In genomic region chr1:45340816-45341215, GRCh38 we compare ENCODE assay signal across 8 cellular contexts. TPM values are rescaled to one million over a fixed set of nuclear protein-coding genes. Genes with fewer than 3 reads are reported as not detected.
DNase-seq lines count a peak whose midpoint lies in the region; ATAC-seq and TF ChIP-seq lines count a peak whose summit lies in the region.

No MANE protein-coding gene starts in this region.

- no peaks in the 10 kb centered on the region for H3K27me3 ChIP-seq in muscle layer of duodenum (ENCODE audit: low read depth, low read length)

- H3K27me3 Mint-ChIP-seq in chondrocyte (ENCODE audit: low read depth) = no peaks in the 10 kb centered on the region

- peaks cover 39 to 40% of the 10 kb centered on the region in 2 donors for H3K36me3 ChIP-seq in muscle layer of duodenum (ENCODE audit: control insufficient read depth in 1 of 2, insufficient read depth in 2 of 2, low read length in 2 of 2)

- peaks cover 4% of the 10 kb centered on the region for H3K36me3 Mint-ChIP-seq in chondrocyte (ENCODE audit: low read depth)

- peaks cover 10 to 20% of the 10 kb centered on the region in 2 donors for H3K4me1 ChIP-seq in muscle layer of duodenum (ENCODE audit: control insufficient read depth in 1 of 2, insufficient read depth in 2 of 2, low read length in 2 of 2)

- peak overlapping the region; percentile 99 for H3K27ac ChIP-seq in muscle layer of duodenum (ENCODE audit: low read length)

- no peaks in the 10 kb centered on the region for H3K9me3 ChIP-seq in muscle layer of duodenum (ENCODE audit: control insufficient read depth in 1 of 2, low read length in 2 of 2)

- H3K4me3 Mint-ChIP-seq in chondrocyte (ENCODE audit: unreplicated experiment) = peak overlapping the region; percentile 100

- peak; percentile 39 for DNase-seq in NCI-H2227 (lab: John Stamatoyannopoulos, UW; ENCODE audit: unreplicated experiment)
- DNase-seq in NCI-H2227 treated with DMSO at 0.1 percent for 48 hours (lab: John Stamatoyannopoulos, UW) = no peak
- peak; percentile 40 for DNase-seq in NCI-H69 (lab: John Stamatoyannopoulos, UW)
- DNase-seq in chondrocyte (ENCODE audit: low spot score) = no peak
- DNase-seq in NCI-H146 treated with DMSO at 0.1 percent for 48 hours (lab: John Stamatoyannopoulos, UW; ENCODE audit: unreplicated experiment) = no peak
- DNase-seq in effector CD4-positive, alpha-beta T cell = no peak

- no peak for TF ChIP-seq CTCF in chondrocyte (IDR thresholded peaks at IDR 0.05)

- H3K9me3 Mint-ChIP-seq in chondrocyte (ENCODE audit: low read depth) = no peaks in the 10 kb centered on the region

- H3K27ac Mint-ChIP-seq in chondrocyte (ENCODE audit: unreplicated experiment) = peak overlapping the region; percentile 100

- ATAC-seq in HG03520 (IDR thresholded peaks at IDR 0.05; ENCODE audit: unreplicated experiment) = no peak

- H3K4me1 Mint-ChIP-seq in chondrocyte (ENCODE audit: low read depth) = peaks cover 26% of the 10 kb centered on the region

- H3K4me3 ChIP-seq in muscle layer of duodenum (ENCODE audit: low read depth in 1 of 2, low read length in 2 of 2) = peak overlapping the region; percentile 83 to 96

RNA-seq across cellular contexts. Expression of gene MUTYH, which starts 0.6 kb away (rescaled TPM):
- 12.1 to 20.6 TPM (median 12.8 TPM) in 3 replicates for total RNA-seq in chondrocyte

RNA-seq across cellular contexts. Expression of gene TOE1, which starts 0.8 kb away (rescaled TPM):
- 5.2 to 6.2 TPM (median 5.5 TPM) in 3 replicates for total RNA-seq in chondrocyte

RNA-seq across cellular contexts. Expression of gene HPDL, which starts 14.1 kb away (rescaled TPM):
- total RNA-seq in chondrocyte = 0.34 to 1.0 TPM (median 0.49 TPM) in 3 replicates

Comparison
In these comparisons a context has a peak if more than half of its experiments do, and no peak if none do; other contexts are left out.
1. DNase-seq: peak in NCI-H2227 (single experiment) and NCI-H69 (single experiment); none in NCI-H2227 treated with DMSO at 0.1 percent for 48 hours (single experiment), chondrocyte (single experiment), NCI-H146 treated with DMSO at 0.1 percent for 48 hours (single experiment) and effector CD4-positive, alpha-beta T cell (single experiment).